6 cellular contexts compared by ENCODE assay signal in the genomic region with DNA sequence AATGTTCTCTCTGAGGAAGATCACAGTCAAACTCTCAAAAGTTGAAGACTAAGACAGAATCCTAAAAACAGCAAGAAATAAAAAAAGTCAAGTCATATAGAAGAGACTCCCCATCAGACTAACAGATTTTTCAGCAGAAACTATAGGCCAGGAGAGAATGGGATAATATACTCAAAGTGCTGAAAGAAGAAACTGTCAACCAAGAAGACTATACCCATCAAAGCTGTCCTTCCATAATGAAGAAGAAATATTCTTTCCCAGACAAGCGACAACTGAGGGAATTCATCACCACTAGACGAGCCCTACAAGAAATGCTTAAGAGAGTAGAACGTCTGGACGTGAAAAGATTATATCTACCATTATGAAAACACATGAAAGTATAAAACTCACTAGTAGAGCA. TPM values are rescaled to one million over a fixed set of nuclear protein-coding genes. Genes with fewer than 3 reads are reported as not detected.
"Had no signal": no experiment of that assay in that cellular context is flagged by ENCODE, and none has a peak within 500 bp of the region (broad histone marks: within the 10 kb centered on the region; RNA-seq: fewer than 3 reads in every experiment).

No MANE protein-coding gene starts in this region.

- DNase-seq: GDM1, GF-D8 had no signal

- FAIRE-seq: G401.6, GM12891, GM18507 had no signal

RNA-seq across cellular contexts. Expression of a gene that starts 30.0 kb away (rescaled TPM):
- total RNA-seq: G401 had no signal

RNA-seq across cellular contexts. Expression of a gene that starts 51.8 kb away (rescaled TPM):
- total RNA-seq: G401 had no signal
